8 cellular contexts compared by ENCODE assay signal in genomic region chr1:155208406-155208655, GRCh38. TPM values are rescaled to one million over a fixed set of nuclear protein-coding genes. Genes with fewer than 3 reads are reported as not detected.
DNase-seq lines count a peak whose midpoint lies in the region; ATAC-seq and TF ChIP-seq lines count a peak whose summit lies in the region.

No MANE protein-coding gene starts in this region.

- H3K4me1 Mint-ChIP-seq in IgD-negative memory B cell = peaks cover 13 to 18% (median 14%) of the 10 kb centered on the region in 3 donors
- H3K4me1 Mint-ChIP-seq in chondrocyte (ENCODE audit: low read depth) = peaks cover 43% of the 10 kb centered on the region
- H3K4me1 Mint-ChIP-seq in natural killer cell = peaks cover 25 to 33% of the 10 kb centered on the region in 2 donors

- ATAC-seq in natural killer cell = no peak

- peak overlapping the region; percentile 83 to 97 (median 92) for H3K4me3 Mint-ChIP-seq in IgD-negative memory B cell
- H3K4me3 Mint-ChIP-seq in chondrocyte (ENCODE audit: unreplicated experiment) = peak overlapping the region; percentile 80
- peak overlapping the region; percentile 94 for H3K4me3 Mint-ChIP-seq in natural killer cell

- H3K27ac Mint-ChIP-seq in IgD-negative memory B cell (peak overlapping the region; percentile 98 to 99 (median 98)), chondrocyte (ENCODE audit: unreplicated experiment) (peak overlapping the region; percentile 99), natural killer cell (peak overlapping the region; percentile 92 to 96)

- intact Hi-C loops in natural killer cell (cut with micrococcal nuclease) = loop anchor here (5.0 kb wide), 1 partner anchor 384 kb away; no protein-coding TSS in a partner anchor

- TF ChIP-seq CTCF in chondrocyte (IDR thresholded peaks at IDR 0.05) (no peak), natural killer cell (IDR thresholded peaks at IDR 0.05) (no peak)

- H3K9me3 Mint-ChIP-seq in IgD-negative memory B cell (no peaks in the 10 kb centered on the region), chondrocyte (ENCODE audit: low read depth) (no peaks in the 10 kb centered on the region), natural killer cell (no peaks in the 10 kb centered on the region)

- DNase-seq in Ammon's horn (ENCODE audit: low spot score) (peak; percentile 89), chondrocyte (ENCODE audit: low spot score) (no peak), natural killer cell (no peak), ecto neural progenitor cell (ENCODE audit: low spot score) (no peak), DMS 273 (lab: John Stamatoyannopoulos, UW; ENCODE audit: unreplicated experiment) (no peak), GM19238 (ENCODE audit: insufficient read length, low spot score) (no peak)
- no peak for DNase-seq in effector CD4-positive, alpha-beta T cell

- no peaks in the 10 kb centered on the region for H3K36me3 Mint-ChIP-seq in IgD-negative memory B cell
- peaks cover 2% of the 10 kb centered on the region for H3K36me3 Mint-ChIP-seq in chondrocyte (ENCODE audit: low read depth)
- H3K36me3 Mint-ChIP-seq in natural killer cell = no peaks in the 10 kb centered on the region

- H3K27me3 Mint-ChIP-seq in IgD-negative memory B cell (peaks cover 1% of the 10 kb centered on the region), chondrocyte (ENCODE audit: low read depth) (no peaks in the 10 kb centered on the region), natural killer cell (ENCODE audit: low read depth in 2 of 2) (no peaks in the 10 kb centered on the region)

RNA-seq across cellular contexts. Expression of gene MTX1, which starts 0.2 kb away (rescaled TPM):
- polyA plus RNA-seq in IgD-negative memory B cell = 41.7 TPM
- total RNA-seq in chondrocyte (28.2 to 49.1 TPM (median 29.8 TPM) in 3 replicates), natural killer cell (10 to 100 TPM; 22.3 to 28.5 (median 27.9) TPM)

RNA-seq across cellular contexts. Expression of gene THBS3, which starts 0.6 kb away (rescaled TPM):
- polyA plus RNA-seq in IgD-negative memory B cell = 1.4 TPM
- total RNA-seq in chondrocyte = 112 to 127 TPM (median 118 TPM) in 3 replicates
- total RNA-seq in natural killer cell = 10 to 100 TPM; 16.2 to 19.4 (median 18.6) TPM

RNA-seq across cellular contexts. Expression of gene TRIM46, which starts 34.7 kb away (rescaled TPM):
- 0.14 TPM for polyA plus RNA-seq in IgD-negative memory B cell
- total RNA-seq in chondrocyte (9.6 to 10.7 TPM (median 9.7 TPM) in 3 replicates), natural killer cell (1 to 10 TPM in 2 of 3 donors, under 1 TPM in 1; 0.94 to 4.9 (median 2.5) TPM)

RNA-seq across cellular contexts. Expression of gene KRTCAP2, which starts 35.2 kb away (rescaled TPM):
- polyA plus RNA-seq in IgD-negative memory B cell = 420 TPM
- 159 to 202 TPM (median 174 TPM) in 3 replicates for total RNA-seq in chondrocyte
- total RNA-seq in natural killer cell = 100 to 1,000 TPM in 2 of 3 donors, 10 to 100 TPM in 1; 95.3 to 113 (median 104) TPM

RNA-seq across cellular contexts. Expression of gene ENTREP3, which starts 47.0 kb away (rescaled TPM):
- polyA plus RNA-seq in IgD-negative memory B cell = 1.7 TPM
- total RNA-seq in chondrocyte (34.0 to 42.8 TPM (median 42.8 TPM) in 3 replicates), natural killer cell (1 to 10 TPM; 6.9 to 10.0 (median 8.9) TPM)
